Comparison of ENCODE assay signal across 21 cellular contexts in the genomic region with DNA sequence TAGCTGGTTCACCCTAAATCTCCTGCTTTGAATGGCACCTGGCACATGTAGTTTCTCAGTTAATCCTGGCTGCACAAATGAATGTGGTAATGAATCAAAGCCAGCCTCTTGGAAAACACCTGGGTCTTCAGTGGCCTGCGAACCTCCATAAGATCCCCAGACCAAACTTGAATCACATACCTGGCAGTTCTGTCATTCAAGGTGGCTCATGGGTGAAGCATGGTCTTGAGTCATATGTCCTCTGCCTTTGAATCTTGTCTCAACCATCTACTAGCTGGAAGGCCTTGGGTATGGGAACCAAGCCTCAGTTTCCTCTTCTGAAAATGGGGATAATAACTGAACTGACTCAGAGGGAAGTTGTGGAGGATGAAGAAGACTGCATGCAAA.
DNase-seq lines count a peak whose midpoint lies in the region; TF ChIP-seq lines count a peak whose summit lies in the region.
"Had no signal": no experiment of that assay in that cellular context is flagged by ENCODE, and none has a peak within 500 bp of the region (broad histone marks: within the 10 kb centered on the region; RNA-seq: fewer than 3 reads in every experiment).

No MANE protein-coding gene starts in this region.

- CTCF ChIA-PET in mammary epithelial cell (lab: Charles Lee; ENCODE audit: low non-redundant PET) (no interaction called here), MCF 10A (lab: Yijun Ruan, JAX) (interaction anchor here (0.6 kb wide), 1 partner anchor 79 kb away, joined by 3 read pairs; no protein-coding TSS in a partner anchor)

- H3K4me3 ChIP-seq in mammary epithelial cell (replicated peaks in 1 of 3; ENCODE audit: insufficient read depth in 1 of 3, low read depth in 2 of 3, low read length in 3 of 3) (no peak overlapping the region), esophagus muscularis mucosa (no peak overlapping the region), thymus (ENCODE audit: low read length) (no peak overlapping the region), MG63 (no peak overlapping the region)
- H3K4me3 ChIP-seq: PC-9 had no signal

- H3K4me1 Mint-ChIP-seq in MCF 10A (ENCODE audit: insufficient read depth, unreplicated experiment): peaks cover 54% of the 10 kb centered on the region

- H3K27me3 ChIP-seq in mammary epithelial cell (ENCODE audit: insufficient read depth, low read length) (no peaks in the 10 kb centered on the region), esophagus muscularis mucosa (no peaks in the 10 kb centered on the region), thymus (ENCODE audit: control insufficient read depth, insufficient read depth) (no peaks in the 10 kb centered on the region), MG63 (no peaks in the 10 kb centered on the region)

- H4K20me1 ChIP-seq in mammary epithelial cell (ENCODE audit: insufficient read depth, low read length): no peaks in the 10 kb centered on the region

- no peaks in the 10 kb centered on the region for H3K9me3 Mint-ChIP-seq in MCF 10A (ENCODE audit: unreplicated experiment)

- H3K79me2 ChIP-seq in mammary epithelial cell (ENCODE audit: insufficient read depth, low read length): no peaks in the 10 kb centered on the region

- TF ChIP-seq CTCF in mammary epithelial cell (conservative IDR thresholded peaks at IDR 0.05 in 1 of 2, IDR thresholded peaks at IDR 0.05 in 1 of 2; ENCODE audit: extremely low read depth in 1 of 2, insufficient read depth in 1 of 2, low read depth in 1 of 2, low read length in 2 of 2) (no peak), MCF 10A (IDR thresholded peaks at IDR 0.05; ENCODE audit: unreplicated experiment) (no peak), esophagus muscularis mucosa (IDR thresholded peaks at IDR 0.05) (no peak)

- POLR2A ChIA-PET in MCF 10A (lab: Yijun Ruan, JAX): interaction anchor here (1.1 to 1.3 kb wide), 2 partner anchors 210 to 267 kb away, joined by 3 read pairs; no protein-coding TSS in a partner anchor

- no peaks in the 10 kb centered on the region for H3K36me3 Mint-ChIP-seq in MCF 10A (ENCODE audit: insufficient read depth, unreplicated experiment)

- no peak overlapping the region for H3K9ac ChIP-seq in mammary epithelial cell (ENCODE audit: insufficient read depth, low read length)

- intact Hi-C loops in mammary epithelial cell (cut with micrococcal nuclease): loop anchor here (10.0 kb wide), 1 partner anchor 598 kb away; the partner anchor contains the start of gene MN1
- intact Hi-C loops in MCF 10A (cut with micrococcal nuclease): no loop called here
- intact Hi-C loops in esophagus muscularis mucosa (cut with DNase I): no loop called here

- H2AFZ ChIP-seq in mammary epithelial cell (ENCODE audit: low read depth, low read length): no peak overlapping the region
- H2AFZ ChIP-seq: PC-9 had no signal

- WGBS in mammary epithelial cell (ENCODE audit: low coverage, missing lambda C conversion rate): 67% methylated on average over 1 of the region's 1 CpG
- 86% methylated on average over 1 of the region's 1 CpG for WGBS in esophagus muscularis mucosa
- whole genome bisulfite sequencing in thymus: 96% methylated on average over 1 of the region's 1 CpG

- TF ChIP-seq EP300 in esophagus muscularis mucosa (IDR thresholded peaks at IDR 0.05): no peak

- H3K36me3 ChIP-seq in mammary epithelial cell (ENCODE audit: insufficient read depth, low read length): no peaks in the 10 kb centered on the region
- no peaks in the 10 kb centered on the region for H3K36me3 ChIP-seq in esophagus muscularis mucosa
- no peaks in the 10 kb centered on the region for H3K36me3 ChIP-seq in thymus (ENCODE audit: control insufficient read depth, insufficient read depth)
- H3K36me3 ChIP-seq in MG63: no peaks in the 10 kb centered on the region

- DNase-seq in mammary epithelial cell: peak; percentile 68
- no peak for DNase-seq in MCF 10A (ENCODE audit: unreplicated experiment)
- no peak for DNase-seq in esophagus muscularis mucosa (ENCODE audit: extremely low spot score)
- peak; percentile 61 for DNase-seq in kidney tubule cell (ENCODE audit: low spot score)
- DNase-seq in MG63: no peak
- no peak for DNase-seq in activated CD8-positive, alpha-beta memory T cell treated with anti-CD3 and anti-CD28 coated beads, Interleukin-2, amount 50 U/mL, for 4 hours
- DNase-seq in mesenteric fat pad (ENCODE audit: low spot score): no peak
- DNase-seq: Calu3, DMS153, DND-41, Karpas-422, MV-4-11, NCI-H1105, NCI-H1436 treated with DMSO at 0.1 percent for 48 hours, NCI-H1930, NCI-H526, PC-9, RPMI8226, SHP77 had no signal

- H3K4me3 Mint-ChIP-seq in MCF 10A (ENCODE audit: unreplicated experiment): no peak overlapping the region

- BruUV-seq in mammary epithelial cell (replicated peaks; lab: Mats Ljungman, UMichigan) (no TSS peak), MCF 10A (replicated peaks; lab: Mats Ljungman, UMichigan) (no TSS peak)

- in situ Hi-C loops in mammary epithelial cell (cut with MboI; ENCODE audit: low sequenced_read_pairs in 2 of 2): no loop called here

- H3K27ac Mint-ChIP-seq in MCF 10A (ENCODE audit: low read depth, unreplicated experiment): no peak overlapping the region

- H3K27ac ChIP-seq in mammary epithelial cell (ENCODE audit: insufficient read depth, low read depth, low read length) (no peak overlapping the region), esophagus muscularis mucosa (replicated peaks in 1 of 4) (peak overlapping the region; percentile 60 to 83 (median 72)), thymus (ENCODE audit: low read depth) (peak overlapping the region; percentile 26)
- H3K27ac ChIP-seq: 22Rv1, PC-9 had no signal

- H3K9me3 ChIP-seq in mammary epithelial cell (replicated peaks; ENCODE audit: insufficient read depth, low read length) (no peaks in the 10 kb centered on the region), esophagus muscularis mucosa (peaks cover 0 to under 1% (median 0%) of the 10 kb centered on the region in 4 donors), thymus (ENCODE audit: control insufficient read depth) (no peaks in the 10 kb centered on the region), MG63 (no peaks in the 10 kb centered on the region)

- H3K27me3 Mint-ChIP-seq in MCF 10A (ENCODE audit: insufficient read depth, unreplicated experiment): no peaks in the 10 kb centered on the region

- no peak for TF ChIP-seq POLR2A in esophagus muscularis mucosa (IDR thresholded peaks at IDR 0.05; ENCODE audit: low read depth)

- H3K4me1 ChIP-seq in mammary epithelial cell (ENCODE audit: insufficient read depth, low read length): peaks cover 11% of the 10 kb centered on the region
- peaks cover 3 to 44% (median 42%) of the 10 kb centered on the region in 4 donors for H3K4me1 ChIP-seq in esophagus muscularis mucosa
- H3K4me1 ChIP-seq in thymus (ENCODE audit: control insufficient read depth, insufficient read depth, low read length): no peaks in the 10 kb centered on the region

- dilution Hi-C loops in mammary epithelial cell (cut with HindIII; ENCODE audit: low sequenced_read_pairs): no loop called here

- no peak overlapping the region for H3K4me2 ChIP-seq in mammary epithelial cell (ENCODE audit: insufficient read depth, low read depth, low read length)
- H3K4me2 ChIP-seq: PC-9 had no signal

Comparison
In these comparisons a context has a peak if more than half of its experiments do, and no peak if none do; other contexts are left out.
1. DNase-seq: peak in mammary epithelial cell (single experiment) and kidney tubule cell (single experiment); none in MCF 10A (single experiment), esophagus muscularis mucosa (single experiment), MG63 (single experiment), activated CD8-positive, alpha-beta memory T cell treated with anti-CD3 and anti-CD28 coated beads, Interleukin-2, amount 50 U/mL, for 4 hours (single experiment) and mesenteric fat pad (single experiment).